Comparison of ENCODE assay signal across 1 cellular context in genomic region chr4:81506731-81507130, GRCh38.
TF ChIP-seq lines count a peak whose summit lies in the region.

No MANE protein-coding gene starts in this region.

TF ChIP-seq in GM23338, 12 proteins besides CTCF, POLR2A, EP300 and RAD21 (continued from another document):
- TF ChIP-seq ETS1 (IDR thresholded peaks at IDR 0.05) (no peak), EZH2 (IDR thresholded peaks at IDR 0.05; ENCODE audit: low read depth, unreplicated experiment) (no peak), EZH2phosphoT487 (IDR thresholded peaks at IDR 0.05; ENCODE audit: unreplicated experiment) (no peak), ZNF114 (CRISPR knock-in tag; IDR thresholded peaks at IDR 0.05) (no peak), ZNF331 (CRISPR knock-in tag; IDR thresholded peaks at IDR 0.05; ENCODE audit: low read depth) (no peak), REST (IDR thresholded peaks at IDR 0.05; ENCODE audit: unreplicated experiment) (no peak), CREB1 (CRISPR knock-in tag; IDR thresholded peaks at IDR 0.05; ENCODE audit: low read depth) (no peak)
